11 cellular contexts compared by ENCODE assay signal in genomic region chr11:96074551-96075309, GRCh38.
DNase-seq lines count a peak whose midpoint lies in the region; ATAC-seq and TF ChIP-seq lines count a peak whose summit lies in the region.
"Had no signal": no experiment of that assay in that cellular context is flagged by ENCODE, and none has a peak within 500 bp of the region (broad histone marks: within the 10 kb centered on the region; RNA-seq: fewer than 3 reads in every experiment).

No MANE protein-coding gene starts in this region.

- no peaks in the 10 kb centered on the region for H3K9me3 ChIP-seq in CD8-positive, alpha-beta T cell (ENCODE audit: low read length)

- no peak for DNase-seq in CD8-positive, alpha-beta T cell
- DNase-seq in kidney tubule cell (ENCODE audit: low spot score): peak; percentile 59
- no peak for DNase-seq in iPS-NIHi11 (ENCODE audit: low spot score)
- DNase-seq in NCI-H1436 treated with DMSO at 0.1 percent for 48 hours (lab: John Stamatoyannopoulos, UW): no peak
- DNase-seq in middle frontal gyrus (ENCODE audit: extremely low spot score, low spot score): no peak
- DNase-seq: DMS79 treated with DMSO at 0.1 percent for 48 hours, NCI-H226 had no signal

- no peaks in the 10 kb centered on the region for H3K27me3 Mint-ChIP-seq in CD8-positive, alpha-beta T cell (ENCODE audit: low read depth)

- H3K27me3 ChIP-seq in CD8-positive, alpha-beta T cell (ENCODE audit: insufficient read depth, low read length): no peaks in the 10 kb centered on the region
- H3K27me3 ChIP-seq: neural progenitor cell had no signal

- H3K4me3 Mint-ChIP-seq in CD8-positive, alpha-beta T cell: peak overlapping the region; percentile 50
- H3K4me3 Mint-ChIP-seq: neural progenitor cell had no signal

- TF ChIP-seq CTCF in CD8-positive, alpha-beta T cell (IDR thresholded peaks at IDR 0.05): no peak

- H3K36me3 Mint-ChIP-seq in CD8-positive, alpha-beta T cell: peaks cover 55% of the 10 kb centered on the region

- POLR2A ChIA-PET in CD8-positive, alpha-beta T cell (lab: Charles Lee): no interaction called here

- H3K27ac Mint-ChIP-seq in CD8-positive, alpha-beta T cell: peak overlapping the region; percentile 69
- H3K27ac Mint-ChIP-seq: neural progenitor cell had no signal

- peak; percentile 55 for ATAC-seq in CD8-positive, alpha-beta T cell
- ATAC-seq in GM18907 (IDR thresholded peaks at IDR 0.05; ENCODE audit: unreplicated experiment): peak; percentile 39
- peak; percentile 17 for ATAC-seq in HG03469 (IDR thresholded peaks at IDR 0.05; ENCODE audit: unreplicated experiment)
- no peak for ATAC-seq in GM19463 (IDR thresholded peaks at IDR 0.05; ENCODE audit: unreplicated experiment)

- no peak overlapping the region for H3K27ac ChIP-seq in CD8-positive, alpha-beta T cell (ENCODE audit: low read depth, low read length)
- H3K27ac ChIP-seq: neural progenitor cell had no signal

- H3K4me3 ChIP-seq in CD8-positive, alpha-beta T cell (ENCODE audit: low read depth, low read length): no peak overlapping the region
- H3K4me3 ChIP-seq: neural progenitor cell had no signal

- CTCF ChIA-PET in CD8-positive, alpha-beta T cell (lab: Charles Lee): interaction anchor here (0.9 to 2.7 kb wide), 3 partner anchors 14 to 268 kb away, joined by 3 to 10 read pairs (median 6); partner anchors contain the start of gene MAML2

- peaks cover 3% of the 10 kb centered on the region for H3K36me3 ChIP-seq in CD8-positive, alpha-beta T cell (ENCODE audit: insufficient read depth, low read length)
- H3K36me3 ChIP-seq: neural progenitor cell had no signal

- H3K4me1 ChIP-seq in CD8-positive, alpha-beta T cell (ENCODE audit: insufficient read depth, low read length): peaks cover 4% of the 10 kb centered on the region
- H3K4me1 ChIP-seq: neural progenitor cell had no signal

- intact Hi-C loops in CD8-positive, alpha-beta T cell (cut with DNase I, micrococcal nuclease): no loop called here

- peaks cover 48% of the 10 kb centered on the region for H3K4me1 Mint-ChIP-seq in CD8-positive, alpha-beta T cell (ENCODE audit: low read depth)

- H3K9me3 Mint-ChIP-seq in CD8-positive, alpha-beta T cell: no peaks in the 10 kb centered on the region
- H3K9me3 Mint-ChIP-seq: neural progenitor cell had no signal
